ENCODE assay signal across 28 cellular contexts in the genomic region with DNA sequence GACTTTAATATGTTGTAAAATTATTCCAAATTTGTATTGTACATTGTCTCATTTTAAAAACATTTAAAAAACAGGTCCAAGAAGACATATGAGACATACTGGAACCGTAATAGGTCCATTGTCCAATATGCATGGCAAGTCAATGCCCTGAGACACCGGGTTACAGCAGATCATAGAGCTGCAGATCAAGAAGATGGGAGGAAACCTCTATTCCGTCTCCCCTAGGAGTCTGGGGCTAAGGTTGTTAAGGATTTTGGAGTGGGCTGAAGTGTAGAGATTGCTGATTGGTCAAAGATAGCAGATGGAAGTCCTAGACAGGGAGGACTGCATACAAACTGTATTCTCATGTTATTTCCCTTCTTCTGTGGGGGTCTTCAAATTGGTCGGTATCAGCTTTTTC.
"Had no signal": no experiment of that assay in that cellular context is flagged by ENCODE, and none has a peak within 500 bp of the region (broad histone marks: within the 10 kb centered on the region; RNA-seq: fewer than 3 reads in every experiment).

No MANE protein-coding gene starts in this region.

- H3K4me2 ChIP-seq: SK-N-SH had no signal

- H3K4me1 Mint-ChIP-seq: activated CD4-positive, alpha-beta T cell treated with anti-CD3 and anti-CD28 coated beads, Interleukin-2, amount 10 ng/mL, durations not matched to agents 7 days and 5 days; activated naive CD8-positive, alpha-beta T cell treated with anti-CD3 and anti-CD28 coated beads for 36 hours; central memory CD8-positive, alpha-beta T cell had no signal

- H3K9me3 Mint-ChIP-seq: activated CD4-positive, alpha-beta T cell treated with anti-CD3 and anti-CD28 coated beads, Interleukin-2, amount 10 ng/mL, durations not matched to agents 7 days and 5 days; activated naive CD8-positive, alpha-beta T cell treated with anti-CD3 and anti-CD28 coated beads for 36 hours; activated T-cell treated with anti-CD3 and anti-CD28 coated beads, Interleukin-2, amount 50 U/mL, for 24 hours; activated T-helper 2 cell treated with anti-CD3 and anti-CD28 coated beads, Interferon-gamma antibody, Interleukin-2, Interleukin-4, amounts not matched to agents 10 μg/mL and 5 μg/mL and 100 μg/mL, durations not matched to agents 14 hours and 24 hours and 36 hours; central memory CD8-positive, alpha-beta T cell; T-helper 1 cell treated with Interleukin-12 subunit alpha and Interleukin-12 subunit beta and Interleukin-4 antibody, amounts not matched to agents 30 μg/mL and 1 μg/mL, for 36 hours; T-helper 2 cell treated with Interferon-gamma antibody and Interleukin-4, amounts not matched to agents 5 μg/mL and 100 μg/mL, for 36 hours had no signal

- H3K36me3 Mint-ChIP-seq: activated naive CD8-positive, alpha-beta T cell treated with anti-CD3 and anti-CD28 coated beads for 36 hours had no signal

- H3K27me3 ChIP-seq: cardiac muscle cell, Peyer's patch, SJSA1 had no signal

- DNase-seq: activated CD4-positive, alpha-beta T cell treated with anti-CD3 and anti-CD28 coated beads, Interleukin-2, amount 10 ng/mL, durations not matched to agents 7 days and 5 days; activated CD4-positive, alpha-beta T cell treated with anti-CD3 and anti-CD28 coated beads, Interleukin-2, amount 50 U/mL, for 48 hours; activated CD8-positive, alpha-beta T cell treated with anti-CD3 and anti-CD28 coated beads, Interleukin-2, amount 10 ng/mL, durations not matched to agents 7 days and 5 days; activated gamma-delta T cell treated with Interleukin-2 at 50 U/mL for 16 hours; activated naive CD4-positive, alpha-beta T cell treated with anti-CD3 and anti-CD28 coated beads, Interleukin-2, amount 50 U/mL, for 16 hours; activated naive CD8-positive, alpha-beta T cell treated with anti-CD3 and anti-CD28 coated beads for 36 hours; activated T-cell treated with anti-CD3 and anti-CD28 coated beads, Interleukin-2, amount 50 U/mL, for 24 hours; amniotic stem cell; aorta; MM.1S; MV-4-11; NCI-H1092; NCI-H1436 treated with DMSO at 0.1 percent for 48 hours; NCI-H1694 treated with DMSO at 0.1 percent for 48 hours; NCI-H2029; NCI-H345; NCI-H524 treated with DMSO at 0.1 percent for 48 hours; Peyer's patch; RPMI8226; SHP77 treated with DMSO at 0.1 percent for 48 hours; SK-N-SH had no signal

- H3K27me3 Mint-ChIP-seq: activated T-cell treated with anti-CD3 and anti-CD28 coated beads, Interleukin-2, amount 50 U/mL, for 24 hours had no signal

- H3K9me3 ChIP-seq: Peyer's patch had no signal

- FAIRE-seq: TTC549 had no signal

- H3K27ac ChIP-seq: cardiac muscle cell, Peyer's patch, SJSA1 had no signal

- H3K4me3 ChIP-seq: cardiac muscle cell, Peyer's patch, SJSA1 had no signal

- ATAC-seq: activated CD8-positive, alpha-beta T cell treated with anti-CD3 and anti-CD28 coated beads, Interleukin-2, amount 10 ng/mL, durations not matched to agents 7 days and 5 days had no signal

- H3K4me1 ChIP-seq: Peyer's patch had no signal

- H3K4me3 Mint-ChIP-seq: activated CD4-positive, alpha-beta T cell treated with anti-CD3 and anti-CD28 coated beads, Interleukin-2, amount 10 ng/mL, durations not matched to agents 7 days and 5 days; activated CD8-positive, alpha-beta T cell treated with anti-CD3 and anti-CD28 coated beads, Interleukin-2, amount 10 ng/mL, durations not matched to agents 7 days and 5 days; activated naive CD8-positive, alpha-beta T cell treated with anti-CD3 and anti-CD28 coated beads for 36 hours; activated T-cell treated with anti-CD3 and anti-CD28 coated beads, Interleukin-2, amount 50 U/mL, for 24 hours; central memory CD8-positive, alpha-beta T cell; T-helper 1 cell treated with Interleukin-12 subunit alpha and Interleukin-12 subunit beta and Interleukin-4 antibody, amounts not matched to agents 30 μg/mL and 1 μg/mL, for 36 hours; T-helper 2 cell treated with Interferon-gamma antibody and Interleukin-4, amounts not matched to agents 5 μg/mL and 100 μg/mL, for 36 hours had no signal

- H3K27ac Mint-ChIP-seq: activated CD4-positive, alpha-beta T cell treated with anti-CD3 and anti-CD28 coated beads, Interleukin-2, amount 10 ng/mL, durations not matched to agents 7 days and 5 days; activated CD8-positive, alpha-beta T cell treated with anti-CD3 and anti-CD28 coated beads, Interleukin-2, amount 10 ng/mL, durations not matched to agents 7 days and 5 days; activated naive CD8-positive, alpha-beta T cell treated with anti-CD3 and anti-CD28 coated beads for 36 hours; activated T-cell treated with anti-CD3 and anti-CD28 coated beads, Interleukin-2, amount 50 U/mL, for 24 hours; activated T-helper 2 cell treated with anti-CD3 and anti-CD28 coated beads, Interferon-gamma antibody, Interleukin-2, Interleukin-4, amounts not matched to agents 10 μg/mL and 5 μg/mL and 100 μg/mL, durations not matched to agents 14 hours and 24 hours and 36 hours; T-helper 1 cell treated with Interleukin-12 subunit alpha and Interleukin-12 subunit beta and Interleukin-4 antibody, amounts not matched to agents 30 μg/mL and 1 μg/mL, for 36 hours; T-helper 2 cell treated with Interferon-gamma antibody and Interleukin-4, amounts not matched to agents 5 μg/mL and 100 μg/mL, for 36 hours had no signal

- H3K36me3 ChIP-seq: cardiac muscle cell, Peyer's patch, SJSA1 had no signal

- H3K9ac ChIP-seq: SK-N-SH had no signal
